Comparison of ENCODE assay signal across 1 cellular context in the genomic region with DNA sequence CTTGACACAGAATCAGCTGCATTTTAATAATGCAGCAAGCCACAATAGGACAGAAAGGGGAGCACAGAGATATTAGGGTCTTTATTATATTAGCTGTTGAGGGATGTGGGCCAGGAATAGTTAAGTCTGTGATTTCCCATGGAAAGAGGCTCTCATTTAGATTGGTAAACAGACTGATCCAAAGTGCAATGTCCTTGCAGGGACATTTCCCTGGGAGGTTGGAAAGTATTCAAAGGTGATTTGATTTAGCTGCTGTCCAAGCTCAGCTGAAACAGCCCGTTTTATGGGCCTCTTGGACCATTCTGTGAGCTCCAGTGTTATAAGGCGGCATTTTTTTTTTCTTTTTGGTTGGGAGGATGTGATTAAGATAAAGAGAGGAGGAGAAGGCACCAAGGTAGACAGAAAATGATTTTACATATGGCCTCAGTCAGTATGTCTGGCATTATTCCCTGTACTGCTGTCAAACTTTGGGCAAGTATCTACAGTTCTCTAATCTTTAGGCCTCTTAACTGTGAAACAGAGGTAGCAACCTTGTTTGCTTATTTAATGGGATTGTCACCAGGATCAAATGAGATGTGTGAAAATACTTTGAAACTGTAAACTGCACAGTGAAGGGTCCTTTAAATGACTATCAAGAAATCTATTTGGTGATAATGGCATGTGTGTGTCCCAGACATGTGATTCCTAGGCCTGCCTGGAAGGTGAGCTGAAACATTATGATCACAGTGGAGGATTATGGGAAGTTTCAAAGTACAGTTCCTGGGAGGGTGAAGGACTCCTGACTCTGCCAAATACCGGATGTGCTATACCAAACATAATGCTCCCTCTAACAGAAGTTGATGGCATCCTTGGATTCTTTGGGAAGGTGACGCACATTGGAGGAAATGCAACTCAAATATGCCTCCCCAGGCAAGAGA.
TF ChIP-seq lines count a peak whose summit lies in the region.

No MANE protein-coding gene starts in this region.

TF ChIP-seq in HepG2, 621 proteins besides CTCF, POLR2A, EP300 and RAD21 (continued from another document and continues in another):
- TF ChIP-seq, protein P1, sequence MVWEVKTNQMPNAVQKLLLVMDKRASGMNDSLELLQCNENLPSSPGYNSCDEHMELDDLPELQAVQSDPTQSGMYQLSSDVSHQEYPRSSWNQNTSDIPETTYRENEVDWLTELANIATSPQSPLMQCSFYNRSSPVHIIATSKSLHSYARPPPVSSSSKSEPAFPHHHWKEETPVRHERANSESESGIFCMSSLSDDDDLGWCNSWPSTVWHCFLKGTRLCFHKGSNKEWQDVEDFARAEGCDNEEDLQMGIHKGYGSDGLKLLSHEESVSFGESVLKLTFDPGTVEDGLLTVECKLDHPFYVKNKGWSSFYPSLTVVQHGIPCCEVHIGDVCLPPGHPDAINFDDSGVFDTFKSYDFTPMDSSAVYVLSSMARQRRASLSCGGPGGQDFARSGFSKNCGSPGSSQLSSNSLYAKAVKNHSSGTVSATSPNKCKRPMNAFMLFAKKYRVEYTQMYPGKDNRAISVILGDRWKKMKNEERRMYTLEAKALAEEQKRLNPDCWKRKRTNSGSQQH (CRISPR knock-in tag; IDR thresholded peaks at IDR 0.05; ENCODE audit: low read depth), result 0 out of 2 replicates have a peak, but pooled peaks have one; percentile 60
- TF ChIP-seq, protein P2, sequence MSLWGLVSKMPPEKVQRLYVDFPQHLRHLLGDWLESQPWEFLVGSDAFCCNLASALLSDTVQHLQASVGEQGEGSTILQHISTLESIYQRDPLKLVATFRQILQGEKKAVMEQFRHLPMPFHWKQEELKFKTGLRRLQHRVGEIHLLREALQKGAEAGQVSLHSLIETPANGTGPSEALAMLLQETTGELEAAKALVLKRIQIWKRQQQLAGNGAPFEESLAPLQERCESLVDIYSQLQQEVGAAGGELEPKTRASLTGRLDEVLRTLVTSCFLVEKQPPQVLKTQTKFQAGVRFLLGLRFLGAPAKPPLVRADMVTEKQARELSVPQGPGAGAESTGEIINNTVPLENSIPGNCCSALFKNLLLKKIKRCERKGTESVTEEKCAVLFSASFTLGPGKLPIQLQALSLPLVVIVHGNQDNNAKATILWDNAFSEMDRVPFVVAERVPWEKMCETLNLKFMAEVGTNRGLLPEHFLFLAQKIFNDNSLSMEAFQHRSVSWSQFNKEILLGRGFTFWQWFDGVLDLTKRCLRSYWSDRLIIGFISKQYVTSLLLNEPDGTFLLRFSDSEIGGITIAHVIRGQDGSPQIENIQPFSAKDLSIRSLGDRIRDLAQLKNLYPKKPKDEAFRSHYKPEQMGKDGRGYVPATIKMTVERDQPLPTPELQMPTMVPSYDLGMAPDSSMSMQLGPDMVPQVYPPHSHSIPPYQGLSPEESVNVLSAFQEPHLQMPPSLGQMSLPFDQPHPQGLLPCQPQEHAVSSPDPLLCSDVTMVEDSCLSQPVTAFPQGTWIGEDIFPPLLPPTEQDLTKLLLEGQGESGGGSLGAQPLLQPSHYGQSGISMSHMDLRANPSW (CRISPR knock-in tag; IDR thresholded peaks at IDR 0.05; ENCODE audit: borderline replicate concordance), result peak; percentile 64; the same call in 1 of the 2 replicates
- 0 out of 2 replicates have a peak, but pooled peaks have one; percentile 30 for TF ChIP-seq PHF8 (CRISPR knock-in tag; IDR thresholded peaks at IDR 0.05)
- TF ChIP-seq RBM22 (optimal IDR thresholded peaks at IDR 0.05; ENCODE audit: low read length), result peak; percentile 55
- 0 out of 2 replicates have a peak, but pooled peaks have one; percentile 8 for TF ChIP-seq MAFF (IDR thresholded peaks at IDR 0.05; ENCODE audit: low read depth, low read length)
- peak; percentile 94 for TF ChIP-seq GATAD2A (CRISPR knock-in tag; IDR thresholded peaks at IDR 0.05)
- peak; percentile 51; the same call in 1 of the 2 replicates for TF ChIP-seq TARDBP (CRISPR knock-in tag; IDR thresholded peaks at IDR 0.05)
- no peak for TF ChIP-seq ZNF282 (IDR thresholded peaks at IDR 0.05; ENCODE audit: partially characterized antibody)
- TF ChIP-seq, protein P3, sequence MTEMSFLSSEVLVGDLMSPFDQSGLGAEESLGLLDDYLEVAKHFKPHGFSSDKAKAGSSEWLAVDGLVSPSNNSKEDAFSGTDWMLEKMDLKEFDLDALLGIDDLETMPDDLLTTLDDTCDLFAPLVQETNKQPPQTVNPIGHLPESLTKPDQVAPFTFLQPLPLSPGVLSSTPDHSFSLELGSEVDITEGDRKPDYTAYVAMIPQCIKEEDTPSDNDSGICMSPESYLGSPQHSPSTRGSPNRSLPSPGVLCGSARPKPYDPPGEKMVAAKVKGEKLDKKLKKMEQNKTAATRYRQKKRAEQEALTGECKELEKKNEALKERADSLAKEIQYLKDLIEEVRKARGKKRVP (CRISPR knock-in tag; IDR thresholded peaks at IDR 0.05), result 0 out of 4 replicates have a peak, but pooled peaks of 1 of the 2 experiments have one; percentile 60
- TF ChIP-seq ZMYM3 (CRISPR knock-in tag; IDR thresholded peaks at IDR 0.05), result peak; percentile 34; the same call in 1 of the 2 replicates
- TF ChIP-seq SOX6 (IDR thresholded peaks at IDR 0.05), result no peak
- peak; percentile 66 for TF ChIP-seq SOX6 (CRISPR knock-in tag; IDR thresholded peaks at IDR 0.05)
- TF ChIP-seq NAIF1 (CRISPR knock-in tag; IDR thresholded peaks at IDR 0.05; ENCODE audit: borderline replicate concordance), result no peak
- TF ChIP-seq ZNF629 (CRISPR knock-in tag; conservative IDR thresholded peaks at IDR 0.05), result peak; percentile 36; the same call in 1 of the 2 replicates
- TF ChIP-seq HHEX (CRISPR knock-in tag; IDR thresholded peaks at IDR 0.05), result 0 out of 2 replicates have a peak, but pooled peaks have one; percentile 23
- no peak for TF ChIP-seq FOXA1 (IDR thresholded peaks at IDR 0.05)
- TF ChIP-seq FOXA1 (CRISPR knock-in tag; IDR thresholded peaks at IDR 0.05), result peak; percentile 56; the same call in 1 of the 2 replicates
- TF ChIP-seq, protein P4, sequence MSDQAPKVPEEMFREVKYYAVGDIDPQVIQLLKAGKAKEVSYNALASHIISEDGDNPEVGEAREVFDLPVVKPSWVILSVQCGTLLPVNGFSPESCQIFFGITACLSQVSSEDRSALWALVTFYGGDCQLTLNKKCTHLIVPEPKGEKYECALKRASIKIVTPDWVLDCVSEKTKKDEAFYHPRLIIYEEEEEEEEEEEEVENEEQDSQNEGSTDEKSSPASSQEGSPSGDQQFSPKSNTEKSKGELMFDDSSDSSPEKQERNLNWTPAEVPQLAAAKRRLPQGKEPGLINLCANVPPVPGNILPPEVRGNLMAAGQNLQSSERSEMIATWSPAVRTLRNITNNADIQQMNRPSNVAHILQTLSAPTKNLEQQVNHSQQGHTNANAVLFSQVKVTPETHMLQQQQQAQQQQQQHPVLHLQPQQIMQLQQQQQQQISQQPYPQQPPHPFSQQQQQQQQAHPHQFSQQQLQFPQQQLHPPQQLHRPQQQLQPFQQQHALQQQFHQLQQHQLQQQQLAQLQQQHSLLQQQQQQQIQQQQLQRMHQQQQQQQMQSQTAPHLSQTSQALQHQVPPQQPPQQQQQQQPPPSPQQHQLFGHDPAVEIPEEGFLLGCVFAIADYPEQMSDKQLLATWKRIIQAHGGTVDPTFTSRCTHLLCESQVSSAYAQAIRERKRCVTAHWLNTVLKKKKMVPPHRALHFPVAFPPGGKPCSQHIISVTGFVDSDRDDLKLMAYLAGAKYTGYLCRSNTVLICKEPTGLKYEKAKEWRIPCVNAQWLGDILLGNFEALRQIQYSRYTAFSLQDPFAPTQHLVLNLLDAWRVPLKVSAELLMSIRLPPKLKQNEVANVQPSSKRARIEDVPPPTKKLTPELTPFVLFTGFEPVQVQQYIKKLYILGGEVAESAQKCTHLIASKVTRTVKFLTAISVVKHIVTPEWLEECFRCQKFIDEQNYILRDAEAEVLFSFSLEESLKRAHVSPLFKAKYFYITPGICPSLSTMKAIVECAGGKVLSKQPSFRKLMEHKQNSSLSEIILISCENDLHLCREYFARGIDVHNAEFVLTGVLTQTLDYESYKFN (CRISPR knock-in tag; conservative IDR thresholded peaks at IDR 0.05), result peak; percentile 79
- TF ChIP-seq NCOA2 (CRISPR knock-in tag; IDR thresholded peaks at IDR 0.05), result peak; percentile 86
- TF ChIP-seq SPEN (CRISPR knock-in tag; IDR thresholded peaks at IDR 0.05; ENCODE audit: low read depth), result peak; percentile 50
- 0 out of 2 replicates have a peak, but pooled peaks have one; percentile 41 for TF ChIP-seq RFXAP (CRISPR knock-in tag; IDR thresholded peaks at IDR 0.05; ENCODE audit: borderline replicate concordance)
- TF ChIP-seq, protein P5, sequence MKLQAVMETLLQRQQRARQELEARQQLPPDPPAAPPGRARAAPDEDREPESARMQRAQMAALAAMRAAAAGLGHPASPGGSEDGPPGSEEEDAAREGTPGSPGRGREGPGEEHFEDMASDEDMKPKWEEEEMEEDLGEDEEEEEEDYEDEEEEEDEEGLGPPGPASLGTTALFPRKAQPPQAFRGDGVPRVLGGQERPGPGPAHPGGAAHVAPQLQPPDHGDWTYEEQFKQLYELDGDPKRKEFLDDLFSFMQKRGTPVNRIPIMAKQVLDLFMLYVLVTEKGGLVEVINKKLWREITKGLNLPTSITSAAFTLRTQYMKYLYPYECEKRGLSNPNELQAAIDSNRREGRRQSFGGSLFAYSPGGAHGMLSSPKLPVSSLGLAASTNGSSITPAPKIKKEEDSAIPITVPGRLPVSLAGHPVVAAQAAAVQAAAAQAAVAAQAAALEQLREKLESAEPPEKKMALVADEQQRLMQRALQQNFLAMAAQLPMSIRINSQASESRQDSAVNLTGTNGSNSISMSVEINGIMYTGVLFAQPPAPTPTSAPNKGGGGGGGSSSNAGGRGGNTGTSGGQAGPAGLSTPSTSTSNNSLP (IDR thresholded peaks at IDR 0.05; ENCODE audit: low read depth, low read length), result peak; percentile 94
- TF ChIP-seq PPARG (CRISPR knock-in tag; conservative IDR thresholded peaks at IDR 0.05), result peak; percentile 68
- TF ChIP-seq ZKSCAN5 (CRISPR knock-in tag; IDR thresholded peaks at IDR 0.05), result no peak
- TF ChIP-seq ZNF614 (CRISPR knock-in tag; IDR thresholded peaks at IDR 0.05; ENCODE audit: borderline replicate concordance), result peak; percentile 50; the same call in 1 of the 2 replicates
- peak; percentile 63 for TF ChIP-seq ELF1 (CRISPR knock-in tag; IDR thresholded peaks at IDR 0.05)
- TF ChIP-seq FOXA3 (CRISPR knock-in tag; IDR thresholded peaks at IDR 0.05), result peak; percentile 80
- TF ChIP-seq, protein P6, sequence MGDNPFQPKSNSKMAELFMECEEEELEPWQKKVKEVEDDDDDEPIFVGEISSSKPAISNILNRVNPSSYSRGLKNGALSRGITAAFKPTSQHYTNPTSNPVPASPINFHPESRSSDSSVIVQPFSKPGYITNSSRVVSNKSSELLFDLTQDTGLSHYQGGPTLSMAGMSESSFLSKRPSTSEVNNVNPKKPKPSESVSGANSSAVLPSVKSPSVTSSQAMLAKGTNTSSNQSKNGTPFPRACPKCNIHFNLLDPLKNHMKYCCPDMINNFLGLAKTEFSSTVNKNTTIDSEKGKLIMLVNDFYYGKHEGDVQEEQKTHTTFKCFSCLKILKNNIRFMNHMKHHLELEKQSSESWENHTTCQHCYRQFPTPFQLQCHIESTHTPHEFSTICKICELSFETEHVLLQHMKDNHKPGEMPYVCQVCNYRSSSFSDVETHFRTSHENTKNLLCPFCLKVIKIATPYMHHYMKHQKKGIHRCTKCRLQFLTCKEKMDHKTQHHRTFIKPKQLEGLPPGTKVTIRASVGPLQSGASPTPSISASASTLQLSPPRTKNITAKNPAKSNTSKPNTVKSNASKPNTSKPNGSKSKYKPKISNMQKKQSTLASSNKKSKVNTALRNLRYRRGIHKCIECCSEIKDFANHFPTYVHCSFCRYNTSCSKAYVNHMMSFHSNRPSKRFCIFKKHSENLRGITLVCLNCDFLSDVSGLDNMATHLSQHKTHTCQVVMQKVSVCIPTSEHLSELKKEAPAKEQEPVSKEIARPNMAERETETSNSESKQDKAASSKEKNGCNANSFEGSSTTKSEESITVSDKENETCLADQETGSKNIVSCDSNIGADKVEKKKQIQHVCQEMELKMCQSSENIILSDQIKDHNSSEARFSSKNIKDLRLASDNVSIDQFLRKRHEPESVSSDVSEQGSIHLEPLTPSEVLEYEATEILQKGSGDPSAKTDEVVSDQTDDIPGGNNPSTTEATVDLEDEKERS (CRISPR knock-in tag; IDR thresholded peaks at IDR 0.05), result peak; percentile 13; the same call in 1 of the 2 replicates
- TF ChIP-seq, protein P7, sequence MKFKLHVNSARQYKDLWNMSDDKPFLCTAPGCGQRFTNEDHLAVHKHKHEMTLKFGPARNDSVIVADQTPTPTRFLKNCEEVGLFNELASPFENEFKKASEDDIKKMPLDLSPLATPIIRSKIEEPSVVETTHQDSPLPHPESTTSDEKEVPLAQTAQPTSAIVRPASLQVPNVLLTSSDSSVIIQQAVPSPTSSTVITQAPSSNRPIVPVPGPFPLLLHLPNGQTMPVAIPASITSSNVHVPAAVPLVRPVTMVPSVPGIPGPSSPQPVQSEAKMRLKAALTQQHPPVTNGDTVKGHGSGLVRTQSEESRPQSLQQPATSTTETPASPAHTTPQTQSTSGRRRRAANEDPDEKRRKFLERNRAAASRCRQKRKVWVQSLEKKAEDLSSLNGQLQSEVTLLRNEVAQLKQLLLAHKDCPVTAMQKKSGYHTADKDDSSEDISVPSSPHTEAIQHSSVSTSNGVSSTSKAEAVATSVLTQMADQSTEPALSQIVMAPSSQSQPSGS (CRISPR knock-in tag; IDR thresholded peaks at IDR 0.05), result 0 out of 2 replicates have a peak, but pooled peaks have one; percentile 30
- no peak for TF ChIP-seq NR2F6 (IDR thresholded peaks at IDR 0.05)
- peak; percentile 70 for TF ChIP-seq NR2F6 (CRISPR knock-in tag; IDR thresholded peaks at IDR 0.05)
- TF ChIP-seq, protein P8, sequence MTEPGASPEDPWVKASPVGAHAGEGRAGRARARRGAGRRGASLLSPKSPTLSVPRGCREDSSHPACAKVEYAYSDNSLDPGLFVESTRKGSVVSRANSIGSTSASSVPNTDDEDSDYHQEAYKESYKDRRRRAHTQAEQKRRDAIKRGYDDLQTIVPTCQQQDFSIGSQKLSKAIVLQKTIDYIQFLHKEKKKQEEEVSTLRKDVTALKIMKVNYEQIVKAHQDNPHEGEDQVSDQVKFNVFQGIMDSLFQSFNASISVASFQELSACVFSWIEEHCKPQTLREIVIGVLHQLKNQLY (CRISPR knock-in tag; IDR thresholded peaks at IDR 0.05), result peak; percentile 61
- TF ChIP-seq, protein P9, sequence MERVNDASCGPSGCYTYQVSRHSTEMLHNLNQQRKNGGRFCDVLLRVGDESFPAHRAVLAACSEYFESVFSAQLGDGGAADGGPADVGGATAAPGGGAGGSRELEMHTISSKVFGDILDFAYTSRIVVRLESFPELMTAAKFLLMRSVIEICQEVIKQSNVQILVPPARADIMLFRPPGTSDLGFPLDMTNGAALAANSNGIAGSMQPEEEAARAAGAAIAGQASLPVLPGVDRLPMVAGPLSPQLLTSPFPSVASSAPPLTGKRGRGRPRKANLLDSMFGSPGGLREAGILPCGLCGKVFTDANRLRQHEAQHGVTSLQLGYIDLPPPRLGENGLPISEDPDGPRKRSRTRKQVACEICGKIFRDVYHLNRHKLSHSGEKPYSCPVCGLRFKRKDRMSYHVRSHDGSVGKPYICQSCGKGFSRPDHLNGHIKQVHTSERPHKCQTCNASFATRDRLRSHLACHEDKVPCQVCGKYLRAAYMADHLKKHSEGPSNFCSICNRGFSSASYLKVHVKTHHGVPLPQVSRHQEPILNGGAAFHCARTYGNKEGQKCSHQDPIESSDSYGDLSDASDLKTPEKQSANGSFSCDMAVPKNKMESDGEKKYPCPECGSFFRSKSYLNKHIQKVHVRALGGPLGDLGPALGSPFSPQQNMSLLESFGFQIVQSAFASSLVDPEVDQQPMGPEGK (CRISPR knock-in tag; IDR thresholded peaks at IDR 0.05), result peak; percentile 86
- TF ChIP-seq POLR2G (IDR thresholded peaks at IDR 0.05; ENCODE audit: low read depth, low read length), result 0 out of 2 replicates have a peak, but pooled peaks have one; percentile 31
- TF ChIP-seq ZNF644 (CRISPR knock-in tag; IDR thresholded peaks at IDR 0.05; ENCODE audit: low read depth), result peak; percentile 73
- TF ChIP-seq HDAC1 (CRISPR knock-in tag; IDR thresholded peaks at IDR 0.05), result peak; percentile 73
- peak; percentile 54 for TF ChIP-seq PITX1 (CRISPR knock-in tag; IDR thresholded peaks at IDR 0.05)
- TF ChIP-seq FOXK2 (IDR thresholded peaks at IDR 0.05), result peak; percentile 29; the same call in 1 of the 2 replicates
